In the genomic region with DNA sequence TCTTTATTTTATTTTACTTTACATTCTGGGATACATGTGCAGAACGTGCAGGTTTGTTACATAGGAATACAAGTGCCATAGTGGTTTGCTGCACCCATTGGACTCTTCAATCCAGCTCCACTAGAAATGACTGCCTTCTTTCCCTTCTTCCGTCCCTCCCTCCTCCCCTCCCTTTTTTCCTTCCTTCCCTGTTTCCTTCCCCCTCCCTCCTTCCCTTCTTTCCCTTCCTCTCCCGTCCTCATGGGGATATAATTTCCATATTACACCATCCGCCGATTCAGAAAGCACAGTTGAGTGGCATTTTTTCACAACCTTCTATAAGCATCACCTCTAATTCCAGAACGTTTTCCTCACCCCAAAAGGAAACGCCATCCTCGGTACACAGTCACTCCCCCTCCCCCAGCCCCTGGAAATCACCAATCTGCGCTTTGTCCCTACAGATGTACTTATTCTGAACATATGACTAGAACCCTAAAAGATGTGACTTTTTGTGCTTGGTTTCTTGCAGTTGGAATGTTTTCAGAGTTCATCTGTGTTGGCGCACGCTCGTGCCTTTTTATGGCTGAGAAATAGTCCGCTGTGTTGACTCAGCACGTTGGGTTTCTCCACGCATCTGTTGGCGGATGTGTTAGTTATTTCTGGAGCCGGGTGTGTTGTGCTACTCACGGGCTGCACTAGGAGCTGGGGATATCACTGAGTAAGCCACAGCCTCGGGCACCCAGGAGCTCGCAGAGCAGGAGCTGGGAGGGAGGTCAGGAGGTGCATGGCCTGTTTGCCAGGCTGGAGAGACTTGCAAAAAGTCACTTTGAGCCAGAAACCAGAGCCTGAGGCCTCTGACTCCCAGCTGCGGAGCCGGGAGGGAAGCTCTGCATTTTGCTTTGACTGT, we compare ENCODE assay signal across 8 cellular contexts.
DNase-seq lines count a peak whose midpoint lies in the region; ATAC-seq and TF ChIP-seq lines count a peak whose summit lies in the region.

No MANE protein-coding gene starts in this region.

- peak; percentile 7 for TF ChIP-seq CTCF in RWPE2 (IDR thresholded peaks at IDR 0.05; ENCODE audit: poor library complexity, severe bottlenecking)
- peak in 1 of 3 experiments; percentile 24 for TF ChIP-seq CTCF in vagina (IDR thresholded peaks at IDR 0.05)

- peak overlapping the region; percentile 11 for H3K9ac ChIP-seq in mucosa of stomach (ENCODE audit: low read length)

- peaks cover 63% of the 10 kb centered on the region for H3K4me1 ChIP-seq in RWPE2 (ENCODE audit: insufficient read depth, poor library complexity, severe bottlenecking)
- peaks cover 57% of the 10 kb centered on the region for H3K4me1 ChIP-seq in mucosa of stomach (ENCODE audit: control insufficient read depth, insufficient read depth, low read length)
- H3K4me1 ChIP-seq in vagina = peaks cover 100% of the 10 kb centered on the region

- peak; percentile 93 for DNase-seq in GM03348 (ENCODE audit: low spot score)
- peak; percentile 95 for DNase-seq in RWPE2 (ENCODE audit: low spot score)
- DNase-seq in effector memory CD8-positive, alpha-beta T cell = no peak
- peak in 1 of 2 donors; percentile 96 for DNase-seq in vagina (ENCODE audit: extremely low spot score in 2 of 2)
- DNase-seq in activated CD8-positive, alpha-beta memory T cell treated with anti-CD3 and anti-CD28 coated beads for 24 hours = no peak
- no peak for DNase-seq in NCI-H1417 treated with DMSO at 0.1 percent for 48 hours (lab: John Stamatoyannopoulos, UW)

- ATAC-seq in RWPE2 (ENCODE audit: low read depth) (peak; percentile 86), HG02610 (IDR thresholded peaks at IDR 0.05; ENCODE audit: unreplicated experiment) (no peak)
- no peak for ATAC-seq in effector memory CD8-positive, alpha-beta T cell (replicated peaks)

- intact Hi-C loops in vagina (cut with DNase I) = loop anchor here (10.0 kb wide), 1 partner anchor 102 kb away; no protein-coding TSS in a partner anchor

- H3K4me1 Mint-ChIP-seq in effector memory CD8-positive, alpha-beta T cell (ENCODE audit: low read depth in 2 of 2) = peaks cover 69 to 73% of the 10 kb centered on the region in 2 donors

- H3K27ac ChIP-seq in RWPE2 (ENCODE audit: poor library complexity, severe bottlenecking) (peak overlapping the region; percentile 97), vagina (peak overlapping the region; percentile 90)

- H3K4me3 Mint-ChIP-seq in effector memory CD8-positive, alpha-beta T cell = peak overlapping the region; percentile 66 to 73

- no peaks in the 10 kb centered on the region for H3K27me3 Mint-ChIP-seq in effector memory CD8-positive, alpha-beta T cell

- no peak for TF ChIP-seq POLR2A in vagina (IDR thresholded peaks at IDR 0.05)

- H3K27ac Mint-ChIP-seq in effector memory CD8-positive, alpha-beta T cell = peak overlapping the region; percentile 25 to 93

- H3K36me3 ChIP-seq in RWPE2 (ENCODE audit: low read depth) (peaks cover 23% of the 10 kb centered on the region), mucosa of stomach (ENCODE audit: control insufficient read depth, insufficient read depth, low read length) (no peaks in the 10 kb centered on the region), vagina (peaks cover 0 to 3% of the 10 kb centered on the region in 2 donors)

- H3K27me3 ChIP-seq in RWPE2 (ENCODE audit: insufficient read depth, poor library complexity, severe bottlenecking) = no peaks in the 10 kb centered on the region
- no peaks in the 10 kb centered on the region for H3K27me3 ChIP-seq in mucosa of stomach (ENCODE audit: control insufficient read depth, insufficient read depth, low read length)
- H3K27me3 ChIP-seq in vagina = no peaks in the 10 kb centered on the region

- no peak overlapping the region for H3K4me3 ChIP-seq in RWPE2 (ENCODE audit: severe bottlenecking)
- H3K4me3 ChIP-seq in mucosa of stomach (ENCODE audit: low read length) = no peak overlapping the region
- peak overlapping the region in 1 of 2 donors; percentile 21 for H3K4me3 ChIP-seq in vagina

- no peaks in the 10 kb centered on the region for H3K9me3 Mint-ChIP-seq in effector memory CD8-positive, alpha-beta T cell

- H3K9me3 ChIP-seq in RWPE2 (ENCODE audit: severe bottlenecking) (no peaks in the 10 kb centered on the region), mucosa of stomach (ENCODE audit: control insufficient read depth, low read length) (no peaks in the 10 kb centered on the region), vagina (no peaks in the 10 kb centered on the region)

- peaks cover 59% of the 10 kb centered on the region for H3K36me3 Mint-ChIP-seq in effector memory CD8-positive, alpha-beta T cell (ENCODE audit: insufficient read depth)

Comparison
In these comparisons a context has a peak if more than half of its experiments do, and no peak if none do; other contexts are left out.
1. DNase-seq: peak in GM03348 (single experiment) and RWPE2 (single experiment); none in effector memory CD8-positive, alpha-beta T cell (0 of 3), activated CD8-positive, alpha-beta memory T cell treated with anti-CD3 and anti-CD28 coated beads for 24 hours (single experiment) and NCI-H1417 treated with DMSO at 0.1 percent for 48 hours (single experiment).